6 cellular contexts compared by ENCODE assay signal in the genomic region with DNA sequence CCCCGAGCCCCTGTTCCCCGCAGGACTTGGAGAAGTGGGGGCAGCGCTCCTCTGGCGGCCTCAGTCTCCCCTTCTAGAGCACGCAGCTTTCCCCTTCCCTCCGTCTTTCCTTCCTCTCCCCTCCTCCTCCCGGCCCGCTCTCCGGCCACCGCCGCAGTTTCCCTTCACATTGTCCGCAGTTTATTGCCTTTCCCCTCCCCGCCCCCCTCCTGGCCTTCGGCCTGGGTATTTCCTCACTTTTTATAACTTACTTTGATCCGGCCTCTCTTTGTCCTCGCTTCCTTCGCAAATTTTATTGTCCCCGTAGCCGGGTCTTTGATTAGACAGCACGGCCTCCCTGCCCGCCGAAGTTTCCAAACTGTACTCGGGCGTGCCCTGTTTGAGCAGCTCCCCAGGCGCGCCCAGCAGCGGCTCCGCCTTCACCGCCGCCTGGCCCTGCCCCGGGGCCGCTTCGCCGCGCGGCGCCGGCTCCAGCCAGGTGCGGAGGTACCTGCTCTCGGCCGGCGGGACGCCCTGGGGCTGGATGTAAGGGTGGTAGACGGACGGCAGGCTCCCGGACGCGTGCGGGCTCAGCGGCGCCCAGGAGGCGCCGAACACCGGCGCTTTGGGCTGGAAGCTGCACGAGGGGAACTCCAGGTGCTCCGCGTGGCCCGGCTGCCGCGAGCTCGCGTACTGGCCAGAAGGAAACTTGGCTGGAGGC.
DNase-seq lines count a peak whose midpoint lies in the region; ATAC-seq lines count a peak whose summit lies in the region.

No MANE protein-coding gene starts in this region.

- H3K4me1 Mint-ChIP-seq in activated naive CD8-positive, alpha-beta T cell (ENCODE audit: low read depth) = peaks cover 8% of the 10 kb centered on the region

- H3K27me3 Mint-ChIP-seq in activated naive CD8-positive, alpha-beta T cell = peaks cover 53% of the 10 kb centered on the region

- DNase-seq in activated CD4-positive, CD25-positive, alpha-beta regulatory T cell (lab: John Stamatoyannopoulos, UW) = no peak
- DNase-seq in substantia nigra (lab: John Stamatoyannopoulos, UW) (no peak), GF-D8 (lab: John Stamatoyannopoulos, UW) (no peak)

- H3K36me3 Mint-ChIP-seq in activated naive CD8-positive, alpha-beta T cell = no peaks in the 10 kb centered on the region

- no peak overlapping the region for H3K27ac ChIP-seq in muscle layer of colon (ENCODE audit: low read depth, low read length)
- no peak overlapping the region for H3K27ac ChIP-seq in substantia nigra (ENCODE audit: low read depth, low read length, poor library complexity, severe bottlenecking)

- H3K9me3 Mint-ChIP-seq in activated naive CD8-positive, alpha-beta T cell (ENCODE audit: low read depth) = no peaks in the 10 kb centered on the region

- H3K27ac Mint-ChIP-seq in activated naive CD8-positive, alpha-beta T cell = no peak overlapping the region

- no peaks in the 10 kb centered on the region for H3K9me3 ChIP-seq in muscle layer of colon (ENCODE audit: low read length)

- H3K4me3 ChIP-seq in muscle layer of colon (ENCODE audit: low read depth in 1 of 2, low read length in 2 of 2) = peak overlapping the region; percentile 26 to 29

- H3K9ac ChIP-seq in muscle layer of colon (ENCODE audit: low read length) = no peak overlapping the region

- H3K4me1 ChIP-seq in muscle layer of colon (ENCODE audit: insufficient read depth, low read length) = no peaks in the 10 kb centered on the region

- peak overlapping the region; percentile 87 for H3K4me3 Mint-ChIP-seq in activated naive CD8-positive, alpha-beta T cell

- peaks cover 84 to 93% of the 10 kb centered on the region in 2 donors for H3K27me3 ChIP-seq in muscle layer of colon (ENCODE audit: control insufficient read depth in 1 of 2, insufficient read depth in 2 of 2, low read length in 2 of 2)

- no peaks in the 10 kb centered on the region for H3K36me3 ChIP-seq in muscle layer of colon (ENCODE audit: insufficient read depth, low read length)

- peak; percentile 76 to 78 for ATAC-seq in activated CD4-positive, CD25-positive, alpha-beta regulatory T cell treated with anti-CD3 and anti-CD28 coated beads, Interleukin-2, amount 50 U/mL, for 24 hours
